Comparison of ENCODE assay signal across 9 cellular contexts in genomic region chr12:48296586-48297396, GRCh38. TPM values are rescaled to one million over a fixed set of nuclear protein-coding genes. Genes with fewer than 3 reads are reported as not detected.
DNase-seq lines count a peak whose midpoint lies in the region; ATAC-seq and TF ChIP-seq lines count a peak whose summit lies in the region.
"Had no signal": no experiment of that assay in that cellular context is flagged by ENCODE, and none has a peak within 500 bp of the region (broad histone marks: within the 10 kb centered on the region; RNA-seq: fewer than 3 reads in every experiment).

No MANE protein-coding gene starts in this region.

- H3K4me3 Mint-ChIP-seq in activated T-helper 17 cell treated with anti-CD3 and anti-CD28 coated beads, Interleukin-2, amount 50 U/mL, for 72 hours, result peak overlapping the region; percentile 78

- peaks cover 10% of the 10 kb centered on the region for H3K4me1 Mint-ChIP-seq in activated T-helper 17 cell treated with anti-CD3 and anti-CD28 coated beads, Interleukin-2, amount 50 U/mL, for 72 hours

- H2AFZ ChIP-seq in fibroblast of lung (ENCODE audit: low read length), result peak overlapping the region; percentile 70

- H3K4me1 ChIP-seq in fibroblast of lung (ENCODE audit: control insufficient read depth, extremely low read depth, insufficient read depth, low read length) (no peaks in the 10 kb centered on the region), mucosa of rectum (ENCODE audit: control insufficient read depth in 2 of 2, insufficient read depth in 2 of 2, low read length in 2 of 2) (peaks cover 0 to 6% of the 10 kb centered on the region in 2 donors)

- no peaks in the 10 kb centered on the region for H4K20me1 ChIP-seq in fibroblast of lung (ENCODE audit: control insufficient read depth, extremely low read depth, insufficient read depth, low read length)

- H3K4me3 ChIP-seq in fibroblast of lung (replicated peaks in 1 of 4; ENCODE audit: control extremely low read depth in 1 of 4, insufficient read depth in 1 of 4, low read depth in 3 of 4, low read length in 4 of 4) (peak overlapping the region; percentile 11 to 74 (median 46)), mucosa of rectum (ENCODE audit: low read length in 2 of 2) (peak overlapping the region; percentile 70 to 78)

- peak; percentile 77 for ATAC-seq in GM18505 (IDR thresholded peaks at IDR 0.05; ENCODE audit: unreplicated experiment)
- ATAC-seq in activated T-helper 17 cell treated with anti-CD3 and anti-CD28 coated beads, Interleukin-2, amount 50 U/mL, for 72 hours (replicated peaks), result peak; percentile 82

- peaks cover 5% of the 10 kb centered on the region for H3K27me3 Mint-ChIP-seq in activated T-helper 17 cell treated with anti-CD3 and anti-CD28 coated beads, Interleukin-2, amount 50 U/mL, for 72 hours

- H3K9me3 ChIP-seq in fibroblast of lung (ENCODE audit: control insufficient read depth, insufficient read depth, low read depth, low read length) (no peaks in the 10 kb centered on the region), mucosa of rectum (ENCODE audit: control insufficient read depth in 2 of 2, low read length in 2 of 2) (no peaks in the 10 kb centered on the region)

- TF ChIP-seq POLR2A in GM18505 (IDR thresholded peaks at IDR 0.05; ENCODE audit: borderline replicate concordance, extremely low read depth, insufficient read depth, insufficient read length), result no peak

- H3K9me3 Mint-ChIP-seq in activated T-helper 17 cell treated with anti-CD3 and anti-CD28 coated beads, Interleukin-2, amount 50 U/mL, for 72 hours, result no peaks in the 10 kb centered on the region

- no peaks in the 10 kb centered on the region for H3K36me3 ChIP-seq in fibroblast of lung (ENCODE audit: control insufficient read depth, insufficient read depth, low read length)
- H3K36me3 ChIP-seq in mucosa of rectum (ENCODE audit: control insufficient read depth in 2 of 2, insufficient read depth in 2 of 2, low read length in 2 of 2), result no peaks in the 10 kb centered on the region

- no peak overlapping the region for H3K27ac ChIP-seq in fibroblast of lung (ENCODE audit: insufficient read depth, low read length)
- no peak overlapping the region for H3K27ac ChIP-seq in mucosa of rectum (ENCODE audit: low read depth in 2 of 2, low read length in 2 of 2)
- H3K27ac ChIP-seq: VCaP had no signal

- DNase-seq in NCI-H1930 (lab: John Stamatoyannopoulos, UW), result peak; percentile 12 to 46
- peak; percentile 69 to 81 for DNase-seq in fibroblast of lung (ENCODE audit: low read depth in 2 of 2)
- peak; percentile 5 to 40 for DNase-seq in stimulated activated CD8-positive, alpha-beta memory T cell treated with anti-CD3 and anti-CD28 coated beads, Interleukin-7, amount 100 ng/mL, for 48 hours (ENCODE audit: extremely low read depth in 1 of 2, low read depth in 1 of 2)
- no peak for DNase-seq in NAMALWA (ENCODE audit: low spot score)
- no peak for DNase-seq in GF-D8 (lab: John Stamatoyannopoulos, UW)

- H3K36me3 Mint-ChIP-seq in activated T-helper 17 cell treated with anti-CD3 and anti-CD28 coated beads, Interleukin-2, amount 50 U/mL, for 72 hours (ENCODE audit: low read depth), result no peaks in the 10 kb centered on the region

- peak overlapping the region; percentile 39 for H3K27ac Mint-ChIP-seq in activated T-helper 17 cell treated with anti-CD3 and anti-CD28 coated beads, Interleukin-2, amount 50 U/mL, for 72 hours

- H3K27me3 ChIP-seq in fibroblast of lung (ENCODE audit: control insufficient read depth, insufficient read depth, low read length), result peaks cover 5% of the 10 kb centered on the region
- no peaks in the 10 kb centered on the region for H3K27me3 ChIP-seq in mucosa of rectum (ENCODE audit: control insufficient read depth in 2 of 2, insufficient read depth in 2 of 2, low read length in 2 of 2)

- H3K79me2 ChIP-seq in fibroblast of lung (ENCODE audit: control insufficient read depth, insufficient read depth, low read length), result no peaks in the 10 kb centered on the region

- TF ChIP-seq CTCF in fibroblast of lung (conservative IDR thresholded peaks at IDR 0.05 in 1 of 2, IDR thresholded peaks at IDR 0.05 in 1 of 2; ENCODE audit: low read depth in 1 of 2, low read length in 2 of 2), result no peak

- H3K4me2 ChIP-seq in fibroblast of lung (ENCODE audit: extremely low read depth, insufficient read depth, low read length), result peak overlapping the region; percentile 88

- H3K9ac ChIP-seq in fibroblast of lung (ENCODE audit: insufficient read depth, low read length) (no peak overlapping the region), mucosa of rectum (ENCODE audit: low read depth in 1 of 2, low read length in 2 of 2) (peak overlapping the region; percentile 52 to 58)

RNA-seq across cellular contexts. Expression of gene ZNF641, which starts 53.9 kb away (rescaled TPM):
- 10 to 100 TPM in 1 of 2 donors, 1 to 10 TPM in 1; 7.6 to 14.9 TPM for total RNA-seq in activated T-helper 17 cell treated with anti-CD3 and anti-CD28 coated beads, Interleukin-2, amount 50 U/mL, for 72 hours
- total RNA-seq in fibroblast of lung, result 8.1 and 8.5 TPM in 2 replicates
- polyA plus RNA-seq in fibroblast of lung, result 3.2 and 4.2 TPM in 2 replicates
- polyA plus RNA-seq in fibroblast of lung (2012), result 2.4 and 3.3 TPM in 2 replicates
- polyA minus RNA-seq in fibroblast of lung (ENCODE audit: low replicate concordance), result 2.8 and 12.2 TPM in 2 replicates

Comparison
In these comparisons a context has a peak if more than half of its experiments do, and no peak if none do; other contexts are left out.
1. DNase-seq: peak in NCI-H1930 (2 of 2), fibroblast of lung (2 of 2) and stimulated activated CD8-positive, alpha-beta memory T cell treated with anti-CD3 and anti-CD28 coated beads, Interleukin-7, amount 100 ng/mL, for 48 hours (2 of 2); none in NAMALWA (single experiment) and GF-D8 (single experiment).